ENCODE assay signal across 31 cellular contexts in genomic region chr2:57740905-57741304, GRCh38.
"Had no signal": no experiment of that assay in that cellular context is flagged by ENCODE, and none has a peak within 500 bp of the region (broad histone marks: within the 10 kb centered on the region; RNA-seq: fewer than 3 reads in every experiment).

No MANE protein-coding gene starts in this region.

- H3K4me1 ChIP-seq: ascending aorta, gastrocnemius medialis, pancreas, prostate gland, sigmoid colon, vagina had no signal

- H3K4me3 ChIP-seq: ascending aorta, coronary artery, gastrocnemius medialis, pancreas, prostate gland, sigmoid colon, thoracic aorta, vagina had no signal

- DNase-seq: activated CD4-positive, alpha-beta T cell treated with anti-CD3 and anti-CD28 coated beads for 4 hours; activated CD4-positive, alpha-beta T cell treated with anti-CD3 and anti-CD28 coated beads, Interleukin-2, amount 50 U/mL, for 4 hours; activated effector memory CD4-positive, alpha-beta T cell treated with Interleukin-2 at 50 U/mL for 16 hours; activated naive CD4-positive, alpha-beta T cell treated with Interleukin-2 at 50 U/mL for 16 hours; activated naive CD8-positive, alpha-beta T cell treated with anti-CD3 and anti-CD28 coated beads, Interleukin-2, amount 10 ng/mL, durations not matched to agents 7 days and 5 days; activated T-cell treated with anti-CD3 and anti-CD28 coated beads for 4 hours; brain microvascular endothelial cell; dorsolateral prefrontal cortex; effector memory CD8-positive, alpha-beta T cell; erythroblast; gastrocnemius medialis; glutamatergic neuron; left cardiac atrium; mammary epithelial cell; nephron progenitor cell; pancreas; sigmoid colon; small intestine; stimulated activated CD4-positive, alpha-beta T cell treated with anti-CD3 and anti-CD28 coated beads, Interleukin-4, amount 100 ng/mL, for 24 hours; T-helper 9 cell had no signal

- H3K9me3 ChIP-seq: ascending aorta, gastrocnemius medialis, pancreas, prostate gland, sigmoid colon, thoracic aorta, vagina had no signal

- H3K36me3 ChIP-seq: ascending aorta, brain microvascular endothelial cell, gastrocnemius medialis, pancreas, prostate gland, sigmoid colon, thoracic aorta, vagina had no signal

- H3K36me3 Mint-ChIP-seq: activated naive CD8-positive, alpha-beta T cell treated with anti-CD3 and anti-CD28 coated beads, Interleukin-2, amount 10 ng/mL, durations not matched to agents 7 days and 5 days; stimulated activated effector memory CD8-positive, alpha-beta T cell treated with anti-CD3 and anti-CD28 coated beads, Interleukin-12 subunit alpha, Interleukin-12 subunit beta, amount 100 ng/mL, for 72 hours; type B pancreatic cell had no signal

- ATAC-seq: effector memory CD8-positive, alpha-beta T cell; gastrocnemius medialis; left cardiac atrium; pancreas; stimulated activated effector memory CD8-positive, alpha-beta T cell treated with anti-CD3 and anti-CD28 coated beads, Interleukin-12 subunit alpha, Interleukin-12 subunit beta, amount 100 ng/mL, for 72 hours had no signal

- H3K9me3 Mint-ChIP-seq: activated naive CD8-positive, alpha-beta T cell treated with anti-CD3 and anti-CD28 coated beads, Interleukin-2, amount 10 ng/mL, durations not matched to agents 7 days and 5 days; effector memory CD8-positive, alpha-beta T cell; nephron progenitor cell; stimulated activated naive CD8-positive, alpha-beta T cell treated with anti-CD3 and anti-CD28 coated beads, Interleukin-15, Interleukin-2, amounts not matched to agents 100 ng/mL and 50 ng/mL, for 24 hours; type B pancreatic cell had no signal

- H3K4me1 Mint-ChIP-seq: activated naive CD8-positive, alpha-beta T cell treated with anti-CD3 and anti-CD28 coated beads, Interleukin-2, amount 10 ng/mL, durations not matched to agents 7 days and 5 days; nephron progenitor cell; stimulated activated effector memory CD8-positive, alpha-beta T cell treated with anti-CD3 and anti-CD28 coated beads, Interleukin-12 subunit alpha, Interleukin-12 subunit beta, amount 100 ng/mL, for 72 hours had no signal

- H3K4me3 Mint-ChIP-seq: activated naive CD8-positive, alpha-beta T cell treated with anti-CD3 and anti-CD28 coated beads, Interleukin-2, amount 10 ng/mL, durations not matched to agents 7 days and 5 days; effector memory CD8-positive, alpha-beta T cell; nephron progenitor cell; stimulated activated effector memory CD8-positive, alpha-beta T cell treated with anti-CD3 and anti-CD28 coated beads, Interleukin-12 subunit alpha, Interleukin-12 subunit beta, amount 100 ng/mL, for 72 hours; stimulated activated naive CD8-positive, alpha-beta T cell treated with anti-CD3 and anti-CD28 coated beads, Interleukin-15, Interleukin-2, amounts not matched to agents 100 ng/mL and 50 ng/mL, for 24 hours; type B pancreatic cell had no signal

- H3K27me3 ChIP-seq: ascending aorta, brain microvascular endothelial cell, gastrocnemius medialis, pancreas, sigmoid colon, vagina had no signal

- H3K27ac ChIP-seq: ascending aorta, brain microvascular endothelial cell, coronary artery, dorsolateral prefrontal cortex, gastrocnemius medialis, pancreas, prostate gland, sigmoid colon, thoracic aorta, vagina, VCaP had no signal

- FAIRE-seq: keratinocyte, pancreas, small intestine, TTC549 had no signal

- H3K27me3 Mint-ChIP-seq: effector memory CD8-positive, alpha-beta T cell; stimulated activated naive CD8-positive, alpha-beta T cell treated with anti-CD3 and anti-CD28 coated beads, Interleukin-15, Interleukin-2, amounts not matched to agents 100 ng/mL and 50 ng/mL, for 24 hours had no signal

- H3K27ac Mint-ChIP-seq: activated naive CD8-positive, alpha-beta T cell treated with anti-CD3 and anti-CD28 coated beads, Interleukin-2, amount 10 ng/mL, durations not matched to agents 7 days and 5 days; effector memory CD8-positive, alpha-beta T cell; nephron progenitor cell; stimulated activated effector memory CD8-positive, alpha-beta T cell treated with anti-CD3 and anti-CD28 coated beads, Interleukin-12 subunit alpha, Interleukin-12 subunit beta, amount 100 ng/mL, for 72 hours; stimulated activated naive CD8-positive, alpha-beta T cell treated with anti-CD3 and anti-CD28 coated beads, Interleukin-15, Interleukin-2, amounts not matched to agents 100 ng/mL and 50 ng/mL, for 24 hours; type B pancreatic cell had no signal
